In genomic region chr5:27020965-27021364, GRCh38 we compare ENCODE assay signal across 10 cellular contexts. TPM values are rescaled to one million over a fixed set of nuclear protein-coding genes. Genes with fewer than 3 reads are reported as not detected.
DNase-seq lines count a peak whose midpoint lies in the region; ATAC-seq and TF ChIP-seq lines count a peak whose summit lies in the region.
"Had no signal": no experiment of that assay in that cellular context is flagged by ENCODE, and none has a peak within 500 bp of the region (broad histone marks: within the 10 kb centered on the region; RNA-seq: fewer than 3 reads in every experiment).

No MANE protein-coding gene starts in this region.

- no peaks in the 10 kb centered on the region for H3K27me3 Mint-ChIP-seq in naive thymus-derived CD8-positive, alpha-beta T cell

- H3K36me3 Mint-ChIP-seq in naive thymus-derived CD8-positive, alpha-beta T cell: no peaks in the 10 kb centered on the region

- no peaks in the 10 kb centered on the region for H3K36me3 ChIP-seq in brain microvascular endothelial cell (replicated peaks)
- H3K36me3 ChIP-seq: BLaER1 treated with 17β-estradiol and CSF1 and Interleukin-3, amounts not matched to agents 10 nM and 100 nM had no signal

- no peaks in the 10 kb centered on the region for H3K4me1 Mint-ChIP-seq in naive thymus-derived CD8-positive, alpha-beta T cell

- POLR2A ChIA-PET in naive thymus-derived CD8-positive, alpha-beta T cell (lab: Charles Lee): no interaction called here

- no peak overlapping the region for H3K4me3 ChIP-seq in brain microvascular endothelial cell (ENCODE audit: low read depth, low read length)
- no peak overlapping the region for H3K4me3 ChIP-seq in retinal pigment epithelial cell (ENCODE audit: low read length)
- H3K4me3 ChIP-seq: BLaER1 treated with 17β-estradiol and CSF1 and Interleukin-3, amounts not matched to agents 10 nM and 100 nM had no signal

- H3K27me3 ChIP-seq in brain microvascular endothelial cell (replicated peaks): no peaks in the 10 kb centered on the region
- H3K27me3 ChIP-seq: BLaER1 treated with 17β-estradiol and CSF1 and Interleukin-3, amounts not matched to agents 10 nM and 100 nM had no signal

- no peak overlapping the region for H3K27ac Mint-ChIP-seq in naive thymus-derived CD8-positive, alpha-beta T cell

- H3K4me3 Mint-ChIP-seq in naive thymus-derived CD8-positive, alpha-beta T cell: no peak overlapping the region

- no peak for ATAC-seq in GM21786 (IDR thresholded peaks at IDR 0.05; ENCODE audit: unreplicated experiment)
- no peak for ATAC-seq in naive thymus-derived CD8-positive, alpha-beta T cell

- TF ChIP-seq CTCF in brain microvascular endothelial cell (IDR thresholded peaks at IDR 0.05; ENCODE audit: low read depth, low read length, missing control alignments) (peak; percentile 27), retinal pigment epithelial cell (conservative IDR thresholded peaks at IDR 0.05; ENCODE audit: low read depth, low read length) (peak; percentile 53)

- DNase-seq in NCI-H82 (lab: John Stamatoyannopoulos, UW) (peak; percentile 12), NCI-H82 treated with DMSO at 0.1 percent for 48 hours (lab: John Stamatoyannopoulos, UW; ENCODE audit: unreplicated experiment) (no peak), NCI-H524 (lab: John Stamatoyannopoulos, UW) (peak; percentile 4 to 73), brain microvascular endothelial cell (no peak), retinal pigment epithelial cell (ENCODE audit: low read depth) (no peak), COLO668 (lab: John Stamatoyannopoulos, UW; ENCODE audit: unreplicated experiment) (no peak)
- DNase-seq in naive thymus-derived CD8-positive, alpha-beta T cell: no peak

- in situ Hi-C loops in brain microvascular endothelial cell (cut with HindIII; ENCODE audit: low pct_ligation_motif_present, low sequenced_read_pairs): no loop called here

- H3K27ac ChIP-seq in brain microvascular endothelial cell: no peak overlapping the region
- H3K27ac ChIP-seq: BLaER1 treated with 17β-estradiol and CSF1 and Interleukin-3, amounts not matched to agents 10 nM and 100 nM had no signal

- H3K9me3 Mint-ChIP-seq in naive thymus-derived CD8-positive, alpha-beta T cell: peaks cover 0 to 12% (median 3%) of the 10 kb centered on the region in 9 donors

RNA-seq across cellular contexts. Expression of gene CDH9, which starts 17.4 kb away (rescaled TPM):
- total RNA-seq in naive thymus-derived CD8-positive, alpha-beta T cell: not detected
- polyA plus RNA-seq in naive thymus-derived CD8-positive, alpha-beta T cell: not detected
- total RNA-seq: T-helper 2 cell treated with Interferon-gamma antibody and Interleukin-4, amounts not matched to agents 100 ng/mL and 5 ng/mL, for 36 hours had no signal

Comparison
In these comparisons a context has a peak if more than half of its experiments do, and no peak if none do; other contexts are left out.
1. DNase-seq: peak in NCI-H82 (single experiment) and NCI-H524 (2 of 2); none in NCI-H82 treated with DMSO at 0.1 percent for 48 hours (single experiment), brain microvascular endothelial cell (single experiment), retinal pigment epithelial cell (single experiment), COLO668 (single experiment) and naive thymus-derived CD8-positive, alpha-beta T cell (0 of 10).